In the genomic region with DNA sequence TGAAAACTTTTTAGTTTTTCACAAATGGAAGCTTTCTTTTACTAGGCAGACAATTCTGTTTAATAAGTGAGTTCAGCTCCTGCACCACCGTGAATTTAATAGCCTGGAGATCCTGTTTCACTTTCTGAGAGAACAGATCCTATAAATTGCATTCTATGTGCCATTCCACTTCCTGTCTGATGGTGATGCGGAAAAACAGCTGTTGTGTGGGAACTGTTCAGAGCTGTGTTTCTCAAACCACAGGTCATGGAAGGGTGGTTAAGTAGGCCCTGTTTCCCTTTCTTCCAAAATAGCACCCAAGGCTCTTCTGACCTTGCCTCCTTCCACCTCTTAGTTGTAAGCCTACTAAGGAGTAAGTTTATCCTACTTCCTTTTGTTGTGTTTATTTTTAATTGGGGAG, we compare ENCODE assay signal across 8 cellular contexts.
DNase-seq lines count a peak whose midpoint lies in the region; ATAC-seq and TF ChIP-seq lines count a peak whose summit lies in the region.

No MANE protein-coding gene starts in this region.

- no peaks in the 10 kb centered on the region for H3K4me1 ChIP-seq in left ventricle myocardium inferior
- H3K4me1 ChIP-seq in SK-N-SH (ENCODE audit: control insufficient read depth in 1 of 2, insufficient read depth in 2 of 2, low read depth in 1 of 2, low read length in 1 of 2), result peaks cover 6 to 8% of the 10 kb centered on the region in 2 experiments
- H3K4me1 ChIP-seq in aorta (ENCODE audit: control insufficient read depth in 1 of 2, insufficient read depth in 2 of 2, low read length in 2 of 2), result peaks cover 2 to 3% of the 10 kb centered on the region in 2 donors

- CTCF ChIA-PET in SK-N-SH (lab: Yijun Ruan, JAX), result interaction anchor here (0.7 to 2.5 kb wide), 28 partner anchors 10 to 1220 kb away, joined by 3 to 20 read pairs (median 4); no protein-coding TSS in a partner anchor

- peak in 1 of 2 experiments; percentile 17; a peak in 1 of 4 replicates for TF ChIP-seq EP300 in SK-N-SH (IDR thresholded peaks at IDR 0.05; ENCODE audit: borderline replicate concordance in 1 of 2, low read depth in 1 of 2, low read length in 1 of 2)

- H3K27me3 ChIP-seq in left ventricle myocardium inferior (ENCODE audit: low read depth), result no peaks in the 10 kb centered on the region
- no peaks in the 10 kb centered on the region for H3K27me3 ChIP-seq in SK-N-SH (ENCODE audit: insufficient read depth)
- H3K27me3 ChIP-seq in aorta (ENCODE audit: control insufficient read depth in 1 of 2, insufficient read depth in 2 of 2, low read length in 1 of 2), result no peaks in the 10 kb centered on the region

- H3K27ac Mint-ChIP-seq in natural killer cell, result no peak overlapping the region

- no peaks in the 10 kb centered on the region for H3K36me3 ChIP-seq in left ventricle myocardium inferior
- no peaks in the 10 kb centered on the region for H3K36me3 ChIP-seq in SK-N-SH (replicated peaks in 1 of 2; ENCODE audit: control insufficient read depth in 1 of 2, insufficient read depth in 2 of 2, low read length in 1 of 2)
- no peaks in the 10 kb centered on the region for H3K36me3 ChIP-seq in aorta (ENCODE audit: control insufficient read depth in 1 of 2, insufficient read depth in 2 of 2, low read length in 1 of 2)

- H3K9me3 Mint-ChIP-seq in natural killer cell, result no peaks in the 10 kb centered on the region

- H3K79me2 ChIP-seq in SK-N-SH (ENCODE audit: insufficient read depth), result no peaks in the 10 kb centered on the region

- no peaks in the 10 kb centered on the region for H3K36me3 Mint-ChIP-seq in natural killer cell

- POLR2A ChIA-PET in SK-N-SH (lab: Yijun Ruan, JAX), result no interaction called here

- TF ChIP-seq RAD21 in SK-N-SH (IDR thresholded peaks at IDR 0.05; ENCODE audit: low read length), result peak; percentile 26; the same call in 1 of the 2 replicates

- H3K4me3 Mint-ChIP-seq in natural killer cell, result no peak overlapping the region

- no peaks in the 10 kb centered on the region for H3F3A ChIP-seq in SK-N-SH (replicated peaks; ENCODE audit: insufficient read depth)

- no peak for DNase-seq in left ventricle myocardium inferior
- DNase-seq in Right ventricle myocardium superior, result no peak
- DNase-seq in SK-N-SH, result peak; percentile 8
- peak; percentile 60 for DNase-seq in medulla oblongata (ENCODE audit: extremely low spot score)
- no peak for DNase-seq in NCI-H2171 treated with DMSO at 0.1 percent for 48 hours (lab: John Stamatoyannopoulos, UW)
- DNase-seq in aorta, result no peak
- DNase-seq in natural killer cell, result no peak

- intact Hi-C loops in left ventricle myocardium inferior (cut with micrococcal nuclease) (loop anchor here (5.0 to 10.0 kb wide), 2 partner anchors 1152 to 1215 kb away; no protein-coding TSS in a partner anchor), Right ventricle myocardium superior (cut with DNase I) (loop anchor here (5.0 kb wide), 1 partner anchor 1215 kb away; no protein-coding TSS in a partner anchor), aorta (cut with DNase I) (loop anchor here in 1 of 2 donors (5.0 to 10.0 kb wide), 3 partner anchors 212 to 1225 kb away; no protein-coding TSS in a partner anchor), natural killer cell (cut with micrococcal nuclease) (loop anchor here (5.0 kb wide), 1 partner anchor 1155 kb away; no protein-coding TSS in a partner anchor)

- H3K9ac ChIP-seq in SK-N-SH, result peak overlapping the region; percentile 12; the same call in 1 of the 2 replicates

- H3K4me2 ChIP-seq in SK-N-SH, result peak overlapping the region; percentile 13; the same call in 1 of the 2 replicates

- no peaks in the 10 kb centered on the region for H4K20me1 ChIP-seq in SK-N-SH (ENCODE audit: insufficient read depth)

- H2AFZ ChIP-seq in SK-N-SH (ENCODE audit: low read depth), result peak overlapping the region; percentile 72

- no peak for TF ChIP-seq CTCF in left ventricle myocardium inferior (IDR thresholded peaks at IDR 0.05; ENCODE audit: borderline replicate concordance)
- no peak for TF ChIP-seq CTCF in SK-N-SH (IDR thresholded peaks at IDR 0.05)
- no peak for TF ChIP-seq CTCF in natural killer cell (IDR thresholded peaks at IDR 0.05)

- WGBS in SK-N-SH (ENCODE audit: low lambda C conversion rate), result 27% methylated on average over 2 of the region's 2 CpGs
- WGBS in aorta, 2 donors, result 44% methylated on average over 2 of the region's 2 CpGs

- H3K27me3 Mint-ChIP-seq in natural killer cell (ENCODE audit: low read depth in 2 of 2), result no peaks in the 10 kb centered on the region

- H3K9me2 ChIP-seq in SK-N-SH, result no peaks in the 10 kb centered on the region

- H3K27ac ChIP-seq in left ventricle myocardium inferior (replicated peaks) (peak overlapping the region; percentile 23), SK-N-SH (ENCODE audit: low read depth in 2 of 2, low read length in 1 of 2) (peak overlapping the region; percentile 69 to 89), aorta (ENCODE audit: low read depth in 1 of 2, low read length in 2 of 2) (peak overlapping the region in 1 of 2 donors; percentile 57)

- no peak overlapping the region for H3K4me3 ChIP-seq in left ventricle myocardium inferior
- H3K4me3 ChIP-seq in SK-N-SH (ENCODE audit: low read depth in 2 of 2, low read length in 1 of 2), result no peak overlapping the region
- H3K4me3 ChIP-seq in aorta (ENCODE audit: low read length in 2 of 2), result no peak overlapping the region

- ATAC-seq in Right ventricle myocardium superior (ENCODE audit: poor library complexity), result no peak
- peak; percentile 79 for ATAC-seq in HG03064 (IDR thresholded peaks at IDR 0.05; ENCODE audit: low read depth, unreplicated experiment)
- no peak for ATAC-seq in aorta (ENCODE audit: low FRiP score)
- ATAC-seq in natural killer cell, result no peak

- H3K4me1 Mint-ChIP-seq in natural killer cell, result no peaks in the 10 kb centered on the region

- H3K9me3 ChIP-seq in left ventricle myocardium inferior (replicated peaks) (no peaks in the 10 kb centered on the region), SK-N-SH (no peaks in the 10 kb centered on the region), aorta (ENCODE audit: control insufficient read depth, low read length) (no peaks in the 10 kb centered on the region)

TF ChIP-seq in SK-N-SH, 30 proteins besides CTCF, POLR2A, EP300 and RAD21:
- TF ChIP-seq FOSL2 (IDR thresholded peaks at IDR 0.05; ENCODE audit: borderline replicate concordance, low read depth) (no peak), YY1 (IDR thresholded peaks at IDR 0.05; ENCODE audit: low read depth) (no peak), CHD2 (IDR thresholded peaks at IDR 0.05; ENCODE audit: low read length, partially characterized antibody) (no peak), RXRA (IDR thresholded peaks at IDR 0.05; ENCODE audit: borderline replicate concordance, low read depth) (no peak), TCF12 (IDR thresholded peaks at IDR 0.05) (peak; percentile 19; the same call in 1 of the 2 replicates)
- TF ChIP-seq, protein P1, sequence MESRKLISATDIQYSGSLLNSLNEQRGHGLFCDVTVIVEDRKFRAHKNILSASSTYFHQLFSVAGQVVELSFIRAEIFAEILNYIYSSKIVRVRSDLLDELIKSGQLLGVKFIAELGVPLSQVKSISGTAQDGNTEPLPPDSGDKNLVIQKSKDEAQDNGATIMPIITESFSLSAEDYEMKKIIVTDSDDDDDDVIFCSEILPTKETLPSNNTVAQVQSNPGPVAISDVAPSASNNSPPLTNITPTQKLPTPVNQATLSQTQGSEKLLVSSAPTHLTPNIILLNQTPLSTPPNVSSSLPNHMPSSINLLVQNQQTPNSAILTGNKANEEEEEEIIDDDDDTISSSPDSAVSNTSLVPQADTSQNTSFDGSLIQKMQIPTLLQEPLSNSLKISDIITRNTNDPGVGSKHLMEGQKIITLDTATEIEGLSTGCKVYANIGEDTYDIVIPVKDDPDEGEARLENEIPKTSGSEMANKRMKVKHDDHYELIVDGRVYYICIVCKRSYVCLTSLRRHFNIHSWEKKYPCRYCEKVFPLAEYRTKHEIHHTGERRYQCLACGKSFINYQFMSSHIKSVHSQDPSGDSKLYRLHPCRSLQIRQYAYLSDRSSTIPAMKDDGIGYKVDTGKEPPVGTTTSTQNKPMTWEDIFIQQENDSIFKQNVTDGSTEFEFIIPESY (IDR thresholded peaks at IDR 0.05; ENCODE audit: borderline replicate concordance, low read depth), result no peak
- TF ChIP-seq, protein P2, sequence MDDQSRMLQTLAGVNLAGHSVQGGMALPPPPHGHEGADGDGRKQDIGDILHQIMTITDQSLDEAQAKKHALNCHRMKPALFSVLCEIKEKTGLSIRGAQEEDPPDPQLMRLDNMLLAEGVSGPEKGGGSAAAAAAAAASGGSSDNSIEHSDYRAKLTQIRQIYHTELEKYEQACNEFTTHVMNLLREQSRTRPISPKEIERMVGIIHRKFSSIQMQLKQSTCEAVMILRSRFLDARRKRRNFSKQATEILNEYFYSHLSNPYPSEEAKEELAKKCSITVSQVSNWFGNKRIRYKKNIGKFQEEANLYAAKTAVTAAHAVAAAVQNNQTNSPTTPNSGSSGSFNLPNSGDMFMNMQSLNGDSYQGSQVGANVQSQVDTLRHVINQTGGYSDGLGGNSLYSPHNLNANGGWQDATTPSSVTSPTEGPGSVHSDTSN (IDR thresholded peaks at IDR 0.05), result 0 out of 2 replicates have a peak, but pooled peaks have one; percentile 12

Comparison
In these comparisons a context has a peak if more than half of its experiments do, and no peak if none do; other contexts are left out.
1. DNase-seq: peak in SK-N-SH (single experiment) and medulla oblongata (single experiment); none in left ventricle myocardium inferior (single experiment), Right ventricle myocardium superior (single experiment), NCI-H2171 treated with DMSO at 0.1 percent for 48 hours (single experiment), aorta (0 of 2) and natural killer cell (single experiment).